Comparison of ENCODE assay signal across 25 cellular contexts in the genomic region with DNA sequence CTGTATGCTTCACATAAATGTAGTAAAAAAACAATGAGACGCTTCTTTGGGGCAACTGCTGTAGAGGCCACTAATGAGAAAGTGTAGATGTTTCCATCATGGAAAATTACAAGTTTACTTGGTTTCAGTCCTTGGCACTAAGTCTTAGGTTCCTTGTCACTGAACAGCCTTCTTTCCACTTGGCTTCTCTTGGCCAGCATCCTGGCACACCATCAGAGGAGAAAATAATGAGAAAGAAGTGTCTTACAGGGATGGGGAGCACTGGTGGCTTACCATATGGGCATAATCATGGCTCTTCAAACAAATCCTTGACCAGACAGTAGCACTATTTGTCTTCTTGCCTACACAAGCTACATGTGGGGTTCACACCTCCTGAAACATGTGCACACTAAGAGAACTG. TPM values are rescaled to one million over a fixed set of nuclear protein-coding genes. Genes with fewer than 3 reads are reported as not detected.
DNase-seq lines count a peak whose midpoint lies in the region; ATAC-seq and TF ChIP-seq lines count a peak whose summit lies in the region.
"Had no signal": no experiment of that assay in that cellular context is flagged by ENCODE, and none has a peak within 500 bp of the region (broad histone marks: within the 10 kb centered on the region; RNA-seq: fewer than 3 reads in every experiment).

No MANE protein-coding gene starts in this region.

- H3K9me3 Mint-ChIP-seq in activated T-cell treated with anti-CD3 and anti-CD28 coated beads, Interleukin-2, amount 50 U/mL, for 24 hours, result no peaks in the 10 kb centered on the region
- H3K9me3 Mint-ChIP-seq: CD4-positive, alpha-beta T cell had no signal

- H3K27me3 ChIP-seq in esophagus (ENCODE audit: control insufficient read depth in 1 of 2, insufficient read depth in 2 of 2, low read length in 2 of 2) (no peaks in the 10 kb centered on the region), parathyroid adenoma (ENCODE audit: control insufficient read depth, insufficient read depth, low read length) (no peaks in the 10 kb centered on the region), thyroid gland (no peaks in the 10 kb centered on the region), heart right ventricle (no peaks in the 10 kb centered on the region)
- H3K27me3 ChIP-seq: BLaER1 treated with 17β-estradiol and CSF1 and Interleukin-3, amounts not matched to agents 10 nM and 100 nM had no signal

- no peak overlapping the region for H3K4me3 Mint-ChIP-seq in activated T-cell treated with anti-CD3 and anti-CD28 coated beads, Interleukin-2, amount 50 U/mL, for 24 hours
- H3K4me3 Mint-ChIP-seq: CD4-positive, alpha-beta T cell had no signal

- WGBS in esophagus, 2 donors, result 74 to 77% methylated on average over 1 of the region's 1 CpG
- WGBS in thyroid gland, 2 donors, result 46 to 55% methylated on average over 1 of the region's 1 CpG
- WGBS in heart right ventricle, 2 donors, result 94 to 95% methylated on average over 1 of the region's 1 CpG

- H3K27ac ChIP-seq in esophagus (ENCODE audit: low read depth in 2 of 2, low read length in 1 of 2) (peak overlapping the region; percentile 9 to 53), parathyroid adenoma (no peak overlapping the region), thyroid gland (peak overlapping the region; percentile 49 to 78 (median 67)), heart right ventricle (no peak overlapping the region)
- H3K27ac ChIP-seq: BLaER1 treated with 17β-estradiol and CSF1 and Interleukin-3, amounts not matched to agents 10 nM and 100 nM; GM23248 had no signal

- peaks cover 0 to 23% of the 10 kb centered on the region in 2 donors for H3K4me1 ChIP-seq in esophagus (ENCODE audit: control insufficient read depth in 2 of 2, insufficient read depth in 2 of 2, low read length in 1 of 2)
- peaks cover 7% of the 10 kb centered on the region for H3K4me1 ChIP-seq in parathyroid adenoma
- peaks cover 4 to 14% of the 10 kb centered on the region in 2 donors for H3K4me1 ChIP-seq in thyroid gland
- H3K4me1 ChIP-seq in heart right ventricle, result peaks cover 0 to 18% (median 5%) of the 10 kb centered on the region in 9 donors

- no peak for DNase-seq in activated T-cell treated with anti-CD3 and anti-CD28 coated beads, Interleukin-2, amount 50 U/mL, for 24 hours
- DNase-seq in activated T-cell treated with anti-CD3 and anti-CD28 coated beads, Interleukin-2, amount 50 U/mL, for 1 hour, result no peak
- DNase-seq in thyroid gland (peak; percentile 58 to 71), heart right ventricle (no peak)
- DNase-seq: CD4-positive, alpha-beta T cell; DMS53; GM23248; H7; Karpas-422; MV-4-11; NCI-H1105; NCI-H1436 treated with DMSO at 0.1 percent for 48 hours; NCI-H187 treated with DMSO at 0.1 percent for 48 hours; NCI-H2171 treated with DMSO at 0.1 percent for 48 hours; NCI-H345; NCI-H526; NCI-H82; NK-92 treated with Interleukin-12 subunit alpha and Interleukin-12 subunit beta, amount 100 ng/mL, for 24 hours; PC-3 had no signal

- no peak for TF ChIP-seq POLR2A in thyroid gland (IDR thresholded peaks at IDR 0.05)

- no peaks in the 10 kb centered on the region for H3K4me1 Mint-ChIP-seq in activated T-cell treated with anti-CD3 and anti-CD28 coated beads, Interleukin-2, amount 50 U/mL, for 24 hours (ENCODE audit: low read depth)

- H3K27me3 Mint-ChIP-seq in activated T-cell treated with anti-CD3 and anti-CD28 coated beads, Interleukin-2, amount 50 U/mL, for 24 hours, result no peaks in the 10 kb centered on the region
- H3K27me3 Mint-ChIP-seq: CD4-positive, alpha-beta T cell had no signal

- ATAC-seq in heart right ventricle (no peak), GM18498 (IDR thresholded peaks at IDR 0.05; ENCODE audit: unreplicated experiment) (no peak), HG03280 (IDR thresholded peaks at IDR 0.05; ENCODE audit: unreplicated experiment) (no peak)
- ATAC-seq: HepG2, PC-3 had no signal

- no peaks in the 10 kb centered on the region for H3K79me2 ChIP-seq in parathyroid adenoma

- peaks cover 60% of the 10 kb centered on the region for H3K36me3 Mint-ChIP-seq in activated T-cell treated with anti-CD3 and anti-CD28 coated beads, Interleukin-2, amount 50 U/mL, for 24 hours (ENCODE audit: low read depth)

- H3K9me3 ChIP-seq in esophagus (ENCODE audit: control insufficient read depth in 2 of 2, insufficient read depth in 1 of 2, low read depth in 1 of 2, low read length in 1 of 2), result no peaks in the 10 kb centered on the region
- no peaks in the 10 kb centered on the region for H3K9me3 ChIP-seq in parathyroid adenoma (ENCODE audit: control insufficient read depth, low read length)
- no peaks in the 10 kb centered on the region for H3K9me3 ChIP-seq in thyroid gland
- no peaks in the 10 kb centered on the region for H3K9me3 ChIP-seq in heart right ventricle
- H3K9me3 ChIP-seq: BLaER1 treated with 17β-estradiol and CSF1 and Interleukin-3, amounts not matched to agents 10 nM and 100 nM had no signal

- no peak overlapping the region for H3K9ac ChIP-seq in parathyroid adenoma
- H3K9ac ChIP-seq: BLaER1 treated with 17β-estradiol and CSF1 and Interleukin-3, amounts not matched to agents 10 nM and 100 nM; GM23248 had no signal

- no peak for TF ChIP-seq CTCF in parathyroid adenoma (IDR thresholded peaks at IDR 0.05)
- TF ChIP-seq CTCF in thyroid gland (IDR thresholded peaks at IDR 0.05), result no peak
- TF ChIP-seq CTCF in heart right ventricle (IDR thresholded peaks at IDR 0.05), result no peak

- H3K36me3 ChIP-seq in esophagus (ENCODE audit: control insufficient read depth in 2 of 2, insufficient read depth in 2 of 2, low read length in 1 of 2) (peaks cover 11 to 31% of the 10 kb centered on the region in 2 donors), parathyroid adenoma (ENCODE audit: control insufficient read depth, insufficient read depth, low read length) (no peaks in the 10 kb centered on the region), thyroid gland (peaks cover 7 to 16% of the 10 kb centered on the region in 2 donors), heart right ventricle (peaks cover 0 to 84% (median 31%) of the 10 kb centered on the region in 9 donors)

- peak overlapping the region; percentile 10 for H3K4me2 ChIP-seq in parathyroid adenoma (ENCODE audit: low read length)
- H3K4me2 ChIP-seq: BLaER1 treated with 17β-estradiol and CSF1 and Interleukin-3, amounts not matched to agents 10 nM and 100 nM had no signal

- no peak overlapping the region for H3K4me3 ChIP-seq in esophagus (ENCODE audit: low read depth in 1 of 2, low read length in 2 of 2)
- H3K4me3 ChIP-seq in parathyroid adenoma (ENCODE audit: low read depth, low read length), result no peak overlapping the region
- H3K4me3 ChIP-seq in thyroid gland (replicated peaks in 1 of 3), result no peak overlapping the region
- H3K4me3 ChIP-seq in heart right ventricle, result no peak overlapping the region
- H3K4me3 ChIP-seq: BLaER1 treated with 17β-estradiol and CSF1 and Interleukin-3, amounts not matched to agents 10 nM and 100 nM; GM23248 had no signal

- no peak overlapping the region for H2AFZ ChIP-seq in parathyroid adenoma
- H2AFZ ChIP-seq: GM23248 had no signal

- peak overlapping the region; percentile 54 for H3K27ac Mint-ChIP-seq in activated T-cell treated with anti-CD3 and anti-CD28 coated beads, Interleukin-2, amount 50 U/mL, for 24 hours
- H3K27ac Mint-ChIP-seq: CD4-positive, alpha-beta T cell had no signal

- intact Hi-C loops in thyroid gland (cut with DNase I), result no loop called here
- intact Hi-C loops in heart right ventricle (cut with DNase I), result no loop called here

RNA-seq across cellular contexts. Expression of a gene that starts 22.5 kb away (rescaled TPM):
- polyA plus RNA-seq in esophagus (10 to 100 TPM; 14.9 to 34.2 TPM), heart right ventricle (10 to 100 TPM in 1 of 2 donors, 1 to 10 TPM in 1; 6.9 to 14.2 TPM)
- total RNA-seq in thyroid gland (10 to 100 TPM in 2 of 4 donors, 1 to 10 TPM in 2; 9.4 to 20.6 (median 11.2) TPM), heart right ventricle (10 to 100 TPM; 30.6 to 44.9 (median 36.0) TPM)

RNA-seq across cellular contexts. Expression of a gene that starts 40.1 kb away (rescaled TPM):
- polyA plus RNA-seq in esophagus (10 to 100 TPM; 41.1 to 70.8 TPM), heart right ventricle (10 to 100 TPM; 16.5 to 38.0 TPM)
- total RNA-seq in thyroid gland (10 to 100 TPM; 20.7 to 37.1 (median 30.7) TPM), heart right ventricle (10 to 100 TPM; 24.7 to 38.7 (median 31.4) TPM)

Comparison
In these comparisons a context has a peak if more than half of its experiments do, and no peak if none do; other contexts are left out.
1. DNase-seq: peak in thyroid gland (2 of 2); none in activated T-cell treated with anti-CD3 and anti-CD28 coated beads, Interleukin-2, amount 50 U/mL, for 24 hours (single experiment), activated T-cell treated with anti-CD3 and anti-CD28 coated beads, Interleukin-2, amount 50 U/mL, for 1 hour (single experiment) and heart right ventricle (0 of 2).
2. H3K27ac ChIP-seq: peak in esophagus (2 of 2) and thyroid gland (3 of 3); none in parathyroid adenoma (single experiment) and heart right ventricle (0 of 10).